21 cellular contexts compared by ENCODE assay signal in genomic region chr14:52090936-52091335, GRCh38. TPM values are rescaled to one million over a fixed set of nuclear protein-coding genes. Genes with fewer than 3 reads are reported as not detected.
"Had no signal": no experiment of that assay in that cellular context is flagged by ENCODE, and none has a peak within 500 bp of the region (broad histone marks: within the 10 kb centered on the region; RNA-seq: fewer than 3 reads in every experiment).

No MANE protein-coding gene starts in this region.

- FAIRE-seq: HepG2, RCC 7860 had no signal

- DNase-seq: IMR-90, Karpas-422, KG1, MG63, NCI-H1092, NCI-H1105 treated with DMSO at 0.1 percent for 48 hours, NCI-H1417 treated with DMSO at 0.1 percent for 48 hours, NCI-H146, NCI-H1694 treated with DMSO at 0.1 percent for 48 hours, NCI-H1930, NCI-H2081, NCI-H2107, NCI-H2227 treated with DMSO at 0.1 percent for 48 hours, NCI-H524, NCI-H526 treated with DMSO at 0.1 percent for 48 hours, NCI-H748 treated with DMSO at 0.1 percent for 48 hours, Right ventricle myocardium superior, RPMI8226, SIG-M5 had no signal

- ATAC-seq: HepG2 had no signal

RNA-seq across cellular contexts. Expression of gene NID2, which starts 22.1 kb away (rescaled TPM):
- total RNA-seq: HepG2 had no signal
